In genomic region chr7:55019691-55020480, GRCh38 we compare ENCODE assay signal across 8 cellular contexts. TPM values are rescaled to one million over a fixed set of nuclear protein-coding genes. Genes with fewer than 3 reads are reported as not detected.
A peak's percentile ranks its signal among the peaks of the same experiment; 100 is the strongest.
DNase-seq lines count a peak whose midpoint lies in the region; TF ChIP-seq lines count a peak whose summit lies in the region.

No MANE protein-coding gene starts in this region.

- no peak overlapping the region for H3K14ac ChIP-seq in H9 (ENCODE audit: insufficient read depth, low read length)

- no peaks in the 10 kb centered on the region for H3K4me1 ChIP-seq in H9 (ENCODE audit: insufficient read depth, low read length)
- no peaks in the 10 kb centered on the region for H3K4me1 ChIP-seq in iPS-20b (ENCODE audit: insufficient read depth, low read length)
- peaks cover 9 to 57% (median 34%) of the 10 kb centered on the region in 4 donors for H3K4me1 ChIP-seq in stomach

- H3K9me3 ChIP-seq in H9 (ENCODE audit: control insufficient read depth, low read depth, low read length) (no peaks in the 10 kb centered on the region), iPS-20b (ENCODE audit: insufficient read depth, low read depth, low read length) (no peaks in the 10 kb centered on the region), stomach (no peaks in the 10 kb centered on the region)

- no peak overlapping the region for H4K5ac ChIP-seq in H9 (ENCODE audit: insufficient read length, low read depth, low read length)

- H3K4me3 Mint-ChIP-seq in H9 = peak overlapping the region; percentile 61 to 77

- no peaks in the 10 kb centered on the region for H3K79me1 ChIP-seq in H9 (ENCODE audit: insufficient read depth, low read depth, low read length, poor library complexity, severe bottlenecking)

- H3K18ac ChIP-seq in H9 (ENCODE audit: insufficient read length, low read depth, low read length) = no peak overlapping the region

- peaks cover 69% of the 10 kb centered on the region for H3K27me3 Mint-ChIP-seq in H9 (ENCODE audit: low read depth)

- no peak overlapping the region for H2BK12ac ChIP-seq in H9 (ENCODE audit: insufficient read length, low read depth, low read length)

- intact Hi-C loops in stomach (cut with DNase I; ENCODE audit: low total_unique reads) = loop anchor here (10.0 kb wide), 1 partner anchor 235 kb away; no protein-coding TSS in a partner anchor

- no peak for TF ChIP-seq EP300 in stomach (IDR thresholded peaks at IDR 0.05)

- no peak overlapping the region for H2BK15ac ChIP-seq in H9 (ENCODE audit: low read depth, low read length)

- peak; percentile 45 for DNase-seq in H9
- peak; percentile 51 for DNase-seq in stomach
- DNase-seq in inferior parietal cortex (ENCODE audit: extremely low spot score) = no peak
- no peak for DNase-seq in NCI-H446 treated with DMSO at 0.1 percent for 48 hours (lab: John Stamatoyannopoulos, UW)
- no peak for DNase-seq in NCI-H82 treated with DMSO at 0.1 percent for 48 hours (lab: John Stamatoyannopoulos, UW; ENCODE audit: unreplicated experiment)
- no peak for DNase-seq in SKM-1 treated with dmso at 0.1 percent for 144 hours (lab: John Stamatoyannopoulos, UW; ENCODE audit: unreplicated experiment)

- H3K4me2 ChIP-seq in H9 (ENCODE audit: insufficient read depth, insufficient read length, low read length) = peak overlapping the region; percentile 56

- H3K23ac ChIP-seq in H9 (ENCODE audit: insufficient read length, low read depth, low read length) = no peak overlapping the region

- no peaks in the 10 kb centered on the region for H3K36me3 Mint-ChIP-seq in H9 (ENCODE audit: insufficient read depth in 1 of 3, low read depth in 3 of 3)

- H2BK120ac ChIP-seq in H9 (ENCODE audit: low read depth, low read length, poor library complexity, severe bottlenecking) = no peak overlapping the region

- no peak for TF ChIP-seq POLR2A in stomach (IDR thresholded peaks at IDR 0.05)

- H3K27me3 ChIP-seq in H9 (ENCODE audit: insufficient read depth, low read length) = peaks cover 27% of the 10 kb centered on the region
- peaks cover 79% of the 10 kb centered on the region for H3K27me3 ChIP-seq in iPS-20b (ENCODE audit: insufficient read depth, low read length)
- H3K27me3 ChIP-seq in stomach = peaks cover 0 to 28% (median 11%) of the 10 kb centered on the region in 3 donors

- H3K27ac ChIP-seq in H9 (ENCODE audit: insufficient read length, low read depth, low read length) (no peak overlapping the region), adipose tissue (ENCODE audit: low read depth, low read length) (peak overlapping the region; percentile 23), iPS-20b (ENCODE audit: low read length) (no peak overlapping the region), stomach (peak overlapping the region; percentile 93 to 97 (median 95))

- H3K56ac ChIP-seq in H9 (ENCODE audit: insufficient read length, low read depth, low read length) = no peak overlapping the region

- H3K27ac Mint-ChIP-seq in H9 = no peak overlapping the region

- no peak overlapping the region for H2AFZ ChIP-seq in H9 (ENCODE audit: low read length)

- H3K9ac ChIP-seq in H9 (ENCODE audit: extremely low read depth, insufficient read length, low read length) = no peak overlapping the region
- H3K9ac ChIP-seq in iPS-20b (ENCODE audit: low read depth, low read length) = no peak overlapping the region

- H3K36me3 ChIP-seq in iPS-20b (ENCODE audit: insufficient read depth, low read depth, low read length) (no peaks in the 10 kb centered on the region), stomach (no peaks in the 10 kb centered on the region)

- H3K4me1 Mint-ChIP-seq in H9 = peaks cover 0 to 3% of the 10 kb centered on the region in 2 experiments; a peak in 1 of 4 replicates

- H4K8ac ChIP-seq in H9 (replicated peaks; ENCODE audit: insufficient read length, low read depth, low read length) = no peak overlapping the region

- no peak overlapping the region for H3K4ac ChIP-seq in H9 (ENCODE audit: low read depth, low read length)

- H3K23me2 ChIP-seq in H9 (ENCODE audit: insufficient read length, low read depth, low read length, poor library complexity, severe bottlenecking) = peaks cover 10% of the 10 kb centered on the region

- H3K79me2 ChIP-seq in H9 (ENCODE audit: insufficient read depth, low read length) = no peaks in the 10 kb centered on the region

- H4K20me1 ChIP-seq in H9 (ENCODE audit: control insufficient read depth, insufficient read depth, insufficient read length) = no peaks in the 10 kb centered on the region

- H3K4me3 ChIP-seq in iPS-20b (ENCODE audit: low read length) (peak overlapping the region; percentile 68; the same call in 1 of the 2 replicates), stomach (peak overlapping the region; percentile 70 to 83 (median 82))

- H3K9me3 Mint-ChIP-seq in H9 = no peaks in the 10 kb centered on the region

- no peak overlapping the region for H2BK5ac ChIP-seq in H9 (ENCODE audit: insufficient read length, low read length)

- H2AK5ac ChIP-seq in H9 (ENCODE audit: insufficient read length, low read length) = no peak overlapping the region

- no peak overlapping the region for H3T11ph ChIP-seq in H9 (ENCODE audit: low read length)

- TF ChIP-seq CTCF in H9 (conservative IDR thresholded peaks at IDR 0.05) (no peak), stomach (IDR thresholded peaks at IDR 0.05) (no peak)

- no CpG with 5 or more reads among the region's 78 CpGs for WGBS in H9 (ENCODE audit: extremely low coverage, insufficient read length, low lambda C conversion rate)
- 3 to 4% (median 3%) methylated on average over 68 to 78 of the region's 78 CpGs for WGBS in adipose tissue, 3 donors
- 2 to 7% (median 3%) methylated on average over 25 to 78 of the region's 78 CpGs for WGBS in stomach, 5 donors

- H2BK20ac ChIP-seq in H9 (ENCODE audit: low read depth, low read length, poor library complexity, severe bottlenecking) = no peak overlapping the region

- no peak overlapping the region for H4K91ac ChIP-seq in H9 (ENCODE audit: insufficient read length, low read depth, low read length)

RNA-seq across cellular contexts. Expression of gene EGFR, which starts 1.1 kb away (rescaled TPM):
- 3.1 and 3.3 TPM in 2 replicates for total RNA-seq in H9 (2021)
- polyA plus RNA-seq in adipose tissue = 10 to 100 TPM; 12.6 to 24.4 (median 13.6) TPM
- total RNA-seq in stomach = 10 to 100 TPM; 31.7 to 43.4 (median 35.2) TPM
- 10 to 100 TPM in 1 of 3 donors, 1 to 10 TPM in 2; 3.4 to 10.9 (median 3.5) TPM for polyA plus RNA-seq in stomach

Comparison
In these comparisons a context has a peak if more than half of its experiments do, and no peak if none do; other contexts are left out.
1. DNase-seq: peak in H9 (single experiment) and stomach (single experiment); none in inferior parietal cortex (single experiment), NCI-H446 treated with DMSO at 0.1 percent for 48 hours (single experiment), NCI-H82 treated with DMSO at 0.1 percent for 48 hours (single experiment) and SKM-1 treated with dmso at 0.1 percent for 144 hours (single experiment).
2. H3K27ac ChIP-seq: peak in adipose tissue (single experiment) and stomach (5 of 5); none in H9 (single experiment) and iPS-20b (single experiment).